ENCODE assay signal across 14 cellular contexts in genomic region chr5:179616002-179616594, GRCh38. TPM values are rescaled to one million over a fixed set of nuclear protein-coding genes. Genes with fewer than 3 reads are reported as not detected.
A peak's percentile ranks its signal among the peaks of the same experiment; 100 is the strongest.
DNase-seq lines count a peak whose midpoint lies in the region; ATAC-seq and TF ChIP-seq lines count a peak whose summit lies in the region.
"Had no signal": no experiment of that assay in that cellular context is flagged by ENCODE, and none has a peak within 500 bp of the region (broad histone marks: within the 10 kb centered on the region; RNA-seq: fewer than 3 reads in every experiment).

No MANE protein-coding gene starts in this region.

- no peak for TF ChIP-seq CTCF in upper lobe of right lung (IDR thresholded peaks at IDR 0.05)

- H3K27me3 ChIP-seq in upper lobe of right lung = no peaks in the 10 kb centered on the region
- H3K27me3 ChIP-seq: dorsolateral prefrontal cortex had no signal

- CTCF ChIA-PET in activated CD8-positive, alpha-beta T cell treated with anti-CD3 and anti-CD28 coated beads, Interleukin-2, amount 10 ng/mL, durations not matched to agents 7 days and 5 days (lab: Charles Lee) = interaction anchor here (1.6 kb wide), 1 partner anchor 8 kb away, joined by 5 read pairs; no protein-coding TSS in a partner anchor

- no peak overlapping the region for H3K27ac ChIP-seq in upper lobe of right lung
- H3K27ac ChIP-seq: lower lobe of right lung had no signal

- no peaks in the 10 kb centered on the region for H3K9me3 ChIP-seq in upper lobe of right lung
- H3K9me3 ChIP-seq: lower lobe of right lung had no signal

- ATAC-seq in activated CD8-positive, alpha-beta T cell treated with anti-CD3 and anti-CD28 coated beads, Interleukin-2, amount 10 ng/mL, durations not matched to agents 7 days and 5 days = no peak
- no peak for ATAC-seq in naive B cell (ENCODE audit: low read depth in 2 of 2)
- ATAC-seq in upper lobe of right lung = no peak
- ATAC-seq in HG03565 (IDR thresholded peaks at IDR 0.05; ENCODE audit: unreplicated experiment) = no peak
- ATAC-seq: lower lobe of right lung had no signal

- H3K9me3 Mint-ChIP-seq in activated naive CD4-positive, alpha-beta T cell treated with anti-CD3 and anti-CD28 coated beads, Interleukin-2, amount 50 U/mL, for 24 hours = no peaks in the 10 kb centered on the region
- no peaks in the 10 kb centered on the region for H3K9me3 Mint-ChIP-seq in activated CD8-positive, alpha-beta T cell treated with anti-CD3 and anti-CD28 coated beads, Interleukin-2, amount 10 ng/mL, durations not matched to agents 7 days and 5 days (ENCODE audit: insufficient read depth)
- peaks cover 0 to 1% (median 0%) of the 10 kb centered on the region in 7 donors for H3K9me3 Mint-ChIP-seq in naive B cell

- H3K36me3 ChIP-seq in upper lobe of right lung = peaks cover 100% of the 10 kb centered on the region

- intact Hi-C loops in upper lobe of right lung (cut with DNase I) = no loop called here

- H3K27ac Mint-ChIP-seq in activated naive CD4-positive, alpha-beta T cell treated with anti-CD3 and anti-CD28 coated beads, Interleukin-2, amount 50 U/mL, for 24 hours = peak overlapping the region; percentile 59
- H3K27ac Mint-ChIP-seq in activated CD8-positive, alpha-beta T cell treated with anti-CD3 and anti-CD28 coated beads, Interleukin-2, amount 10 ng/mL, durations not matched to agents 7 days and 5 days = peak overlapping the region; percentile 51
- H3K27ac Mint-ChIP-seq in naive B cell = peak overlapping the region in 4 of 6 donors; percentile 54 to 88 (median 80)

- H3K4me3 Mint-ChIP-seq in activated naive CD4-positive, alpha-beta T cell treated with anti-CD3 and anti-CD28 coated beads, Interleukin-2, amount 50 U/mL, for 24 hours = peak overlapping the region; percentile 49
- H3K4me3 Mint-ChIP-seq in activated CD8-positive, alpha-beta T cell treated with anti-CD3 and anti-CD28 coated beads, Interleukin-2, amount 10 ng/mL, durations not matched to agents 7 days and 5 days = no peak overlapping the region
- H3K4me3 Mint-ChIP-seq in naive B cell = peak overlapping the region in 2 of 8 donors; percentile 28 to 80

- peaks cover 68% of the 10 kb centered on the region for H3K4me1 ChIP-seq in upper lobe of right lung

- H3K4me1 Mint-ChIP-seq in activated naive CD4-positive, alpha-beta T cell treated with anti-CD3 and anti-CD28 coated beads, Interleukin-2, amount 50 U/mL, for 24 hours = peaks cover 74% of the 10 kb centered on the region
- peaks cover 65% of the 10 kb centered on the region for H3K4me1 Mint-ChIP-seq in activated CD8-positive, alpha-beta T cell treated with anti-CD3 and anti-CD28 coated beads, Interleukin-2, amount 10 ng/mL, durations not matched to agents 7 days and 5 days (ENCODE audit: low read depth)
- peaks cover 50 to 58% (median 53%) of the 10 kb centered on the region in 3 donors for H3K4me1 Mint-ChIP-seq in naive B cell

- peaks cover 55% of the 10 kb centered on the region for H3K36me3 Mint-ChIP-seq in activated naive CD4-positive, alpha-beta T cell treated with anti-CD3 and anti-CD28 coated beads, Interleukin-2, amount 50 U/mL, for 24 hours
- H3K36me3 Mint-ChIP-seq in activated CD8-positive, alpha-beta T cell treated with anti-CD3 and anti-CD28 coated beads, Interleukin-2, amount 10 ng/mL, durations not matched to agents 7 days and 5 days (ENCODE audit: low read depth) = peaks cover 82% of the 10 kb centered on the region
- H3K36me3 Mint-ChIP-seq in naive B cell = peaks cover 59 to 68% of the 10 kb centered on the region in 2 donors

- H3K4me3 ChIP-seq in upper lobe of right lung = no peak overlapping the region
- H3K4me3 ChIP-seq: dorsolateral prefrontal cortex, lower lobe of right lung had no signal

- POLR2A ChIA-PET in activated CD8-positive, alpha-beta T cell treated with anti-CD3 and anti-CD28 coated beads, Interleukin-2, amount 10 ng/mL, durations not matched to agents 7 days and 5 days (lab: Charles Lee) = interaction anchor here (0.6 to 11.0 kb wide), 5 partner anchors 5 to 116 kb away, joined by 3 to 158 read pairs (median 3); partner anchors contain the start of genes HNRNPH1, MAML1 and RUFY1

- no peaks in the 10 kb centered on the region for H3K27me3 Mint-ChIP-seq in activated naive CD4-positive, alpha-beta T cell treated with anti-CD3 and anti-CD28 coated beads, Interleukin-2, amount 50 U/mL, for 24 hours
- H3K27me3 Mint-ChIP-seq in activated CD8-positive, alpha-beta T cell treated with anti-CD3 and anti-CD28 coated beads, Interleukin-2, amount 10 ng/mL, durations not matched to agents 7 days and 5 days (ENCODE audit: low read depth) = no peaks in the 10 kb centered on the region
- no peaks in the 10 kb centered on the region for H3K27me3 Mint-ChIP-seq in naive B cell

- no peak for DNase-seq in activated naive CD4-positive, alpha-beta T cell treated with anti-CD3 and anti-CD28 coated beads, Interleukin-2, amount 50 U/mL, for 16 hours
- no peak for DNase-seq in activated CD8-positive, alpha-beta T cell treated with anti-CD3 and anti-CD28 coated beads, Interleukin-2, amount 10 ng/mL, durations not matched to agents 7 days and 5 days
- no peak for DNase-seq in naive B cell
- DNase-seq in upper lobe of right lung = peak; percentile 12
- DNase-seq in stimulated activated CD4-positive, alpha-beta T cell treated with anti-CD3 and anti-CD28 coated beads, Interleukin-1b, Interleukin-23, amount 100 ng/mL, for 48 hours = no peak
- no peak for DNase-seq in COR-L47 (lab: John Stamatoyannopoulos, UW)
- DNase-seq: lower lobe of right lung; NCI-H187; NCI-H524 treated with DMSO at 0.1 percent for 48 hours; stimulated activated CD4-positive, alpha-beta T cell treated with anti-CD3 and anti-CD28 coated beads, Interleukin-15, amount 100 ng/mL, for 24 hours; T-helper 9 cell had no signal

RNA-seq across cellular contexts. Expression of gene HNRNPH1, which starts 7.4 kb away (rescaled TPM):
- 100 to 1,000 TPM; 869 to 884 TPM for total RNA-seq in activated CD8-positive, alpha-beta T cell treated with anti-CD3 and anti-CD28 coated beads, Interleukin-2, amount 10 ng/mL, durations not matched to agents 7 days and 5 days
- 100 to 1,000 TPM in 4 of 6 donors, 10 to 100 TPM in 2; 21.4 to 139 (median 111) TPM for polyA plus RNA-seq in naive B cell (ENCODE audit: low read depth in 6 of 6)
- 470 TPM for total RNA-seq in upper lobe of right lung
